ENCODE assay signal across 25 cellular contexts in genomic region chr15:26475554-26475953, GRCh38.
"Had no signal": no experiment of that assay in that cellular context is flagged by ENCODE, and none has a peak within 500 bp of the region (broad histone marks: within the 10 kb centered on the region; RNA-seq: fewer than 3 reads in every experiment).

No MANE protein-coding gene starts in this region.

- H3K27ac Mint-ChIP-seq: activated CD4-positive, alpha-beta memory T cell treated with anti-CD3 and anti-CD28 coated beads for 36 hours; activated naive CD4-positive, alpha-beta T cell treated with anti-CD3 and anti-CD28 coated beads for 36 hours; activated T-cell treated with anti-CD3 and anti-CD28 coated beads, Interleukin-2, amount 50 U/mL, for 72 hours; mesothelial cell of epicardium; natural killer cell had no signal

- H3K27me3 Mint-ChIP-seq: activated CD4-positive, alpha-beta memory T cell treated with anti-CD3 and anti-CD28 coated beads for 36 hours had no signal

- H3K27ac ChIP-seq: cardiac muscle cell, epithelial cell of prostate, gastroesophageal sphincter, ovary, psoas muscle, testis, uterus had no signal

- H3K36me3 Mint-ChIP-seq: activated CD4-positive, alpha-beta memory T cell treated with anti-CD3 and anti-CD28 coated beads for 36 hours; mesothelial cell of epicardium had no signal

- H3K9me3 ChIP-seq: ovary, psoas muscle, testis, uterus had no signal

- H3K36me3 ChIP-seq: cardiac muscle cell, gastroesophageal sphincter, ovary, right atrium auricular region, spleen, uterus had no signal

- H3K4me1 ChIP-seq: gastroesophageal sphincter, psoas muscle, testis, uterus had no signal

- H3K27me3 ChIP-seq: gastroesophageal sphincter, ovary, right atrium auricular region, spleen, testis, uterus had no signal

- H3K4me1 Mint-ChIP-seq: mesothelial cell of epicardium, natural killer cell had no signal

- DNase-seq: activated CD4-positive, alpha-beta memory T cell treated with anti-CD3 and anti-CD28 coated beads for 36 hours; activated CD4-positive, alpha-beta T cell treated with anti-CD3 and anti-CD28 coated beads for 4 hours; activated CD4-positive, CD25-positive, alpha-beta regulatory T cell; activated effector memory CD4-positive, alpha-beta T cell treated with Interleukin-2 at 50 U/mL for 16 hours; activated naive CD4-positive, alpha-beta T cell treated with anti-CD3 and anti-CD28 coated beads for 36 hours; activated T-cell treated with anti-CD3 and anti-CD28 coated beads, Interleukin-2, amount 50 U/mL, for 72 hours; cortex of kidney; head of caudate nucleus; hypothalamus; left ventricle myocardium superior; mammary epithelial cell; natural killer cell; ovary; psoas muscle; spleen; stimulated activated CD4-positive, alpha-beta T cell treated with anti-CD3 and anti-CD28 coated beads, Interleukin-4, amount 100 ng/mL, for 1 hour; stimulated activated naive CD4-positive, alpha-beta T cell; testis; trophoblast cell; uterus had no signal

- H3K4me3 ChIP-seq: cardiac muscle cell, gastroesophageal sphincter, ovary, psoas muscle, right atrium auricular region, spleen, testis, uterus had no signal

- H3K4me3 Mint-ChIP-seq: activated CD4-positive, alpha-beta memory T cell treated with anti-CD3 and anti-CD28 coated beads for 36 hours; activated naive CD4-positive, alpha-beta T cell treated with anti-CD3 and anti-CD28 coated beads for 36 hours; activated T-cell treated with anti-CD3 and anti-CD28 coated beads, Interleukin-2, amount 50 U/mL, for 72 hours; mesothelial cell of epicardium; natural killer cell had no signal

- ATAC-seq: activated T-cell treated with anti-CD3 and anti-CD28 coated beads, Interleukin-2, amount 50 U/mL, for 72 hours; gastroesophageal sphincter; left ventricle myocardium superior; natural killer cell; psoas muscle had no signal
